In the genomic region with DNA sequence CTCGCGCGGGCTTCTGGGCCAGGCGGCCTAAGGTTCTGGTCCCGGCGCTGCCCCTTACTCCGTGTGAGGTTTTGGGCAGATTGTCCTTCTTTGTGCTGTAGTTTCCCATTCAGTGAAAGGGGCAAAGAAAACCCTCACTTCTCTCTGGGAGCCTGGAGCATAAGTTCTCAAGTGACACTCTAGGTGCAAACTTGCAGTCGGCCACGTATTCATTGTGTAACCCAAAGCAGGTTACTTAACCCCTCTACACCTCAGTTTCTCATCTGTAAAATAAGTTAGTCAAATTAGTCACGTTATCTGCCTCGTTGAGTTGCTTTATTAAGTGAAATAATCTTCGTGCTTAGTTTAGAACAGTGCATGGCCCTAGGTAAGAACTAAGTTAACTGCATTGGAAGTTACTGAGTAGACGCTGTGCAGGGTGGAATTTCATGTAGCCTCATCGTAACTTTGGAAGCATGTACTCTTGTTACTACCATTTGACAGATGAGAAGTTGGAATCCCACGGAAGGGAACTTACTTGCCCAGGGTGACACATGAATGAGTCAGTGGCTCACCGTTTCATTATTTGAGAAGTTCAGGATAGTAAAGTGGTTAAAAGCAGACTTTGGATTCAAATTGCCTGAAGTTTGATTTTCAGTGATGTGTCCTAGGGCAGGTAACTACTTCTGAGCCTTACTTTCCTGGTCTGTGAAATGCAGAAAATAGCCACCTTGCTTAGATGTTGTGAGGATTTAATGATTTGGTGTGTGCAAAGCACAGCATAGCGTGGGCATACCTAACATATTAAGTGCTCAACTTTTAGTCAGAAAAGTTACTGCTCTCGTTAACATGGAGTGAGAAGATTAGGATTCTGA, we compare ENCODE assay signal across 8 cellular contexts. TPM values are rescaled to one million over a fixed set of nuclear protein-coding genes. Genes with fewer than 3 reads are reported as not detected.
DNase-seq lines count a peak whose midpoint lies in the region; ATAC-seq and TF ChIP-seq lines count a peak whose summit lies in the region.

No MANE protein-coding gene starts in this region.

- in situ Hi-C loops in SK-MEL-5 (cut with HindIII; ENCODE audit: low pct_unique_long_range_greater_than_20kb, low sequenced_read_pairs): no loop called here

- H3K27me3 Mint-ChIP-seq in endothelial cell (ENCODE audit: unreplicated experiment): peaks cover 4% of the 10 kb centered on the region
- no peaks in the 10 kb centered on the region for H3K27me3 Mint-ChIP-seq in neural crest cell (ENCODE audit: low read depth)

- ATAC-seq in heart right ventricle (no peak), GM18867 (IDR thresholded peaks at IDR 0.05; ENCODE audit: unreplicated experiment) (no peak)

- H3K9me3 Mint-ChIP-seq in endothelial cell (ENCODE audit: unreplicated experiment) (no peaks in the 10 kb centered on the region), neural crest cell (no peaks in the 10 kb centered on the region)

- H3K27me3 ChIP-seq in heart right ventricle: no peaks in the 10 kb centered on the region

- intact Hi-C loops in heart right ventricle (cut with DNase I): loop anchor here in 1 of 10 donors (10.0 kb wide), 1 partner anchor 75 kb away; no protein-coding TSS in a partner anchor
- intact Hi-C loops in cardiac septum (cut with DNase I): no loop called here

- peak overlapping the region in 9 of 10 donors; percentile 94 to 99 (median 98) for H3K27ac ChIP-seq in heart right ventricle

- 8% methylated on average over 18 of the region's 18 CpGs for WGBS in heart right ventricle, 2 donors

- DNase-seq in heart right ventricle: no peak
- DNase-seq in cardiac septum (ENCODE audit: low spot score): no peak
- peak; percentile 24 for DNase-seq in SK-MEL-5 (ENCODE audit: low read depth, low spot score)
- DNase-seq in endothelial cell (ENCODE audit: low spot score): no peak
- no peak for DNase-seq in neural crest cell (ENCODE audit: low read depth, low spot score)
- DNase-seq in NCI-H82 (lab: John Stamatoyannopoulos, UW): no peak
- DNase-seq in iPS-NIHi7 (ENCODE audit: extremely low spot score): no peak

- H3K4me3 ChIP-seq in heart right ventricle: peak overlapping the region; percentile 65 to 96 (median 82)

- H3K36me3 Mint-ChIP-seq in endothelial cell (ENCODE audit: low read depth, unreplicated experiment): peaks cover 19% of the 10 kb centered on the region
- peaks cover 8% of the 10 kb centered on the region for H3K36me3 Mint-ChIP-seq in neural crest cell (ENCODE audit: low read depth)

- no peaks in the 10 kb centered on the region for H3K9me3 ChIP-seq in heart right ventricle

- H3K27ac Mint-ChIP-seq in endothelial cell (ENCODE audit: unreplicated experiment) (peak overlapping the region; percentile 94), neural crest cell (ENCODE audit: unreplicated experiment) (peak overlapping the region; percentile 99)

- TF ChIP-seq CTCF in heart right ventricle (IDR thresholded peaks at IDR 0.05) (no peak), endothelial cell (IDR thresholded peaks at IDR 0.05; ENCODE audit: unreplicated experiment) (no peak), neural crest cell (conservative IDR thresholded peaks at IDR 0.05) (no peak)

- H3K4me3 Mint-ChIP-seq in endothelial cell (ENCODE audit: unreplicated experiment): peak overlapping the region; percentile 91
- H3K4me3 Mint-ChIP-seq in neural crest cell: peak overlapping the region; percentile 92

- peaks cover 15% of the 10 kb centered on the region for H3K4me1 Mint-ChIP-seq in endothelial cell (ENCODE audit: unreplicated experiment)
- peaks cover 27% of the 10 kb centered on the region for H3K4me1 Mint-ChIP-seq in neural crest cell

- H3K4me1 ChIP-seq in heart right ventricle: peaks cover 9 to 49% (median 39%) of the 10 kb centered on the region in 9 donors

- peaks cover 0 to 27% (median 6%) of the 10 kb centered on the region in 9 donors for H3K36me3 ChIP-seq in heart right ventricle

RNA-seq across cellular contexts. Expression of a gene that starts 0.6 kb away (rescaled TPM):
- total RNA-seq in heart right ventricle (1 to 10 TPM; 5.1 to 10.0 (median 6.5) TPM), cardiac septum (3.8 TPM), endothelial cell (ENCODE audit: unreplicated experiment) (4.3 TPM), neural crest cell (7.3 and 7.6 TPM in 2 replicates)
- 1 to 10 TPM; 1.8 to 5.9 TPM for polyA plus RNA-seq in heart right ventricle
- 2.9 and 8.2 TPM in 2 replicates for total RNA-seq in SK-MEL-5 (2014; rRNA removed; shearing (Covaris generic))
- 0.79 and 4.3 TPM in 2 replicates for polyA plus RNA-seq in SK-MEL-5 (2015; cell fraction: cytosol; rRNA removed)
- polyA plus RNA-seq in SK-MEL-5 (2015; cell fraction: nucleus; rRNA removed): 5.3 and 5.5 TPM in 2 replicates

RNA-seq across cellular contexts. Expression of a gene that starts 0.8 kb away (rescaled TPM):
- total RNA-seq in heart right ventricle (100 to 1,000 TPM in 4 of 10 donors, 10 to 100 TPM in 6; 75.4 to 163 (median 95.2) TPM), cardiac septum (94.9 TPM), endothelial cell (ENCODE audit: unreplicated experiment) (187 TPM), neural crest cell (196 and 203 TPM in 2 replicates)
- polyA plus RNA-seq in heart right ventricle: 100 to 1,000 TPM in 1 of 2 donors, 10 to 100 TPM in 1; 30.9 to 166 TPM
- total RNA-seq in SK-MEL-5 (2014; rRNA removed; shearing (Covaris generic)): 628 and 702 TPM in 2 replicates
- 671 and 790 TPM in 2 replicates for polyA plus RNA-seq in SK-MEL-5 (2015; cell fraction: cytosol; rRNA removed)
- 187 and 199 TPM in 2 replicates for polyA plus RNA-seq in SK-MEL-5 (2015; cell fraction: nucleus; rRNA removed)
